ENCODE assay signal across 17 cellular contexts in the genomic region with DNA sequence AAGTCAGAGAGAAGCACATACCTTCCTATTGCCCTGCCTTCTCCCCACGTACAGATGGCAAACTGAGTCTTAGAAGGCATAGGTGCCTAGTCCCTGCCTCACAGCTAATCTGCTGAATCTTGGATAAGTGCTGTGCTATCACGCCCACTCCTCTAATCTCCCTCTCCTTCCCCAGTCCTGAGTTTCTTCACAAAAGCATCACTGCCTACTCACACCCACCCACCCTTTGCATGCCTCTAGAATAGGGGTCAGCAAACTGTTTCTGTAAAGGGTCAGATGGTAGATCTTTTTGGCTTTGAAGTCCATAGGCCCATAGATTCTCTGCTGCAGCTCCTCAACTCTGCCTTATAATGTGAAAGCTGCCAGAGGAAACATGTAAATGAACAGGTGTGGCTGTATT. TPM values are rescaled to one million over a fixed set of nuclear protein-coding genes. Genes with fewer than 3 reads are reported as not detected.
A peak's percentile ranks its signal among the peaks of the same experiment; 100 is the strongest.
DNase-seq lines count a peak whose midpoint lies in the region; ATAC-seq, FAIRE-seq and TF ChIP-seq lines count a peak whose summit lies in the region.
"Had no signal": no experiment of that assay in that cellular context is flagged by ENCODE, and none has a peak within 500 bp of the region (broad histone marks: within the 10 kb centered on the region; RNA-seq: fewer than 3 reads in every experiment).

No MANE protein-coding gene starts in this region.

- H3K36me3 Mint-ChIP-seq in MCF 10A (ENCODE audit: insufficient read depth, unreplicated experiment): peaks cover 6% of the 10 kb centered on the region
- no peaks in the 10 kb centered on the region for H3K36me3 Mint-ChIP-seq in stimulated activated memory B cell treated with anti-CD40 and anti-IgM and Interleukin-4, amounts not matched to agents 10 μg/mL and 1 μg/mL and 100 μg/mL, for 72 hours

- TF ChIP-seq EP300 in K562 (IDR thresholded peaks at IDR 0.05; ENCODE audit: low read length): no peak

- H3K36me3 ChIP-seq in mammary epithelial cell (ENCODE audit: insufficient read depth, low read length) (no peaks in the 10 kb centered on the region), Loucy (ENCODE audit: insufficient read depth, low read length) (no peaks in the 10 kb centered on the region), K562 (ENCODE audit: control insufficient read depth, insufficient read depth, low read length) (no peaks in the 10 kb centered on the region), A673 (ENCODE audit: insufficient read depth, low read length, poor library complexity, severe bottlenecking) (no peaks in the 10 kb centered on the region)
- H3K36me3 ChIP-seq: gastroesophageal sphincter, right atrium auricular region had no signal

- POLR2A ChIA-PET in MCF 10A (lab: Yijun Ruan, JAX) (interaction anchor here (0.9 to 20.3 kb wide), 11 partner anchors 9 to 326 kb away, joined by 3 to 300 read pairs (median 14); a partner anchor contains a TSS), K562 (lab: Yijun Ruan, JAX) (interaction anchor here (0.6 to 2.3 kb wide), 4 partner anchors 9 to 36 kb away, joined by 4 to 6 read pairs (median 5); no protein-coding TSS in a partner anchor), A673 (lab: Charles Lee; ENCODE audit: low non-redundant PET) (interaction anchor here (0.6 kb wide), 1 partner anchor 127 kb away, joined by 9 read pairs; no protein-coding TSS in a partner anchor)

- no peak for TF ChIP-seq CTCF in MCF 10A (IDR thresholded peaks at IDR 0.05; ENCODE audit: unreplicated experiment)
- TF ChIP-seq CTCF in mammary epithelial cell (conservative IDR thresholded peaks at IDR 0.05 in 1 of 2, IDR thresholded peaks at IDR 0.05 in 1 of 2; ENCODE audit: extremely low read depth in 1 of 2, insufficient read depth in 1 of 2, low read depth in 1 of 2, low read length in 2 of 2): no peak
- TF ChIP-seq CTCF in Loucy (conservative IDR thresholded peaks at IDR 0.05; ENCODE audit: low read length): no peak
- no peak for TF ChIP-seq CTCF in K562 (IDR thresholded peaks at IDR 0.05 in 2 of 3, conservative IDR thresholded peaks at IDR 0.05 in 1 of 3; ENCODE audit: insufficient read depth in 2 of 3, low read depth in 1 of 3, low read length in 3 of 3)
- no peak for TF ChIP-seq CTCF in A673 (conservative IDR thresholded peaks at IDR 0.05; ENCODE audit: low read depth, low read length)

- intact Hi-C loops in MCF 10A (cut with micrococcal nuclease): loop anchor here (2.0 kb wide), 2 partner anchors 35 to 65 kb away; no protein-coding TSS in a partner anchor
- intact Hi-C loops in mammary epithelial cell (cut with micrococcal nuclease): no loop called here
- intact Hi-C loops in K562 (cut with micrococcal nuclease): no loop called here
- intact Hi-C loops in A673 (cut with micrococcal nuclease; ENCODE audit: unreplicated experiment): no loop called here

- H3K9me3 ChIP-seq in mammary epithelial cell (replicated peaks; ENCODE audit: insufficient read depth, low read length): no peaks in the 10 kb centered on the region
- H3K9me3 ChIP-seq in Loucy (ENCODE audit: insufficient read depth, low read depth, low read length): no peaks in the 10 kb centered on the region
- no peaks in the 10 kb centered on the region for H3K9me3 ChIP-seq in K562 (replicated peaks; ENCODE audit: control insufficient read depth, insufficient read depth, low read depth, low read length)
- H3K9me3 ChIP-seq in A673 (ENCODE audit: low read depth, low read length, poor library complexity, severe bottlenecking): no peaks in the 10 kb centered on the region
- H3K9me3 ChIP-seq: gastroesophageal sphincter, right atrium auricular region, testis had no signal

- no peak overlapping the region for H2AFZ ChIP-seq in mammary epithelial cell (ENCODE audit: low read depth, low read length)
- no peak overlapping the region for H2AFZ ChIP-seq in Loucy (ENCODE audit: low read length)
- H2AFZ ChIP-seq in K562 (ENCODE audit: low read depth, low read length): peak overlapping the region; percentile 54; the same call in 1 of the 2 replicates

- no peak for DNase-seq in MCF 10A (ENCODE audit: unreplicated experiment)
- no peak for DNase-seq in mammary epithelial cell
- DNase-seq in K562 (ENCODE audit: extremely low read depth in 1 of 4, low spot score in 3 of 4): no peak
- DNase-seq in A673 (ENCODE audit: low spot score): no peak
- no peak for DNase-seq in cerebellar cortex (ENCODE audit: low spot score)
- DNase-seq: DMS79 treated with DMSO at 0.1 percent for 48 hours, NCI-H1436, testis had no signal

- no peak overlapping the region for H3K4me3 ChIP-seq in mammary epithelial cell (replicated peaks in 1 of 3; ENCODE audit: insufficient read depth in 1 of 3, low read depth in 2 of 3, low read length in 3 of 3)
- H3K4me3 ChIP-seq in Loucy (ENCODE audit: low read length, poor library complexity, severe bottlenecking): no peak overlapping the region
- no peak overlapping the region for H3K4me3 ChIP-seq in K562
- H3K4me3 ChIP-seq in A673 (ENCODE audit: low read depth, low read length, poor library complexity, severe bottlenecking): no peak overlapping the region
- H3K4me3 ChIP-seq: gastroesophageal sphincter, lung, right atrium auricular region, testis had no signal

- H3K9ac ChIP-seq in mammary epithelial cell (ENCODE audit: insufficient read depth, low read length) (no peak overlapping the region), Loucy (ENCODE audit: low read depth, low read length, poor library complexity, severe bottlenecking) (peak overlapping the region; percentile 32), K562 (ENCODE audit: insufficient read depth in 1 of 2, low read depth in 2 of 2, low read length in 2 of 2) (no peak overlapping the region)
- H3K9ac ChIP-seq: KMS-11 had no signal

- FAIRE-seq in K562 (lab: Jason Lieb, UNC): no peak

- H3K9me2 ChIP-seq in Loucy (replicated peaks; ENCODE audit: low read depth, low read length): no peaks in the 10 kb centered on the region

- H3K27me3 Mint-ChIP-seq in MCF 10A (ENCODE audit: insufficient read depth, unreplicated experiment): no peaks in the 10 kb centered on the region
- no peaks in the 10 kb centered on the region for H3K27me3 Mint-ChIP-seq in stimulated activated memory B cell treated with anti-CD40 and anti-IgM and Interleukin-4, amounts not matched to agents 10 μg/mL and 1 μg/mL and 100 μg/mL, for 72 hours

- no peak for TF ChIP-seq POLR2A in K562 (conservative IDR thresholded peaks at IDR 0.05)

- no peak overlapping the region for H3K4me2 ChIP-seq in mammary epithelial cell (ENCODE audit: insufficient read depth, low read depth, low read length)
- no peak overlapping the region for H3K4me2 ChIP-seq in Loucy (ENCODE audit: low read depth, low read length, poor library complexity, severe bottlenecking)
- no peak overlapping the region for H3K4me2 ChIP-seq in K562 (ENCODE audit: insufficient read depth, low read length)

- peaks cover 12% of the 10 kb centered on the region; the same call in 1 of the 2 replicates for H3F3A ChIP-seq in Loucy (ENCODE audit: low read depth)

- H3K4me1 ChIP-seq in mammary epithelial cell (ENCODE audit: insufficient read depth, low read length) (peaks cover 44% of the 10 kb centered on the region), Loucy (ENCODE audit: insufficient read depth, low read length, poor library complexity, severe bottlenecking) (peaks cover 48% of the 10 kb centered on the region), K562 (replicated peaks in 1 of 2; ENCODE audit: control insufficient read depth in 2 of 2, insufficient read depth in 2 of 2, low read length in 2 of 2) (peaks cover 22 to 37% of the 10 kb centered on the region in 2 experiments), A673 (ENCODE audit: insufficient read depth, low read length, poor library complexity, severe bottlenecking) (peaks cover 14% of the 10 kb centered on the region)

- no peak overlapping the region for H3K4me3 Mint-ChIP-seq in MCF 10A (ENCODE audit: unreplicated experiment)
- H3K4me3 Mint-ChIP-seq in stimulated activated memory B cell treated with anti-CD40 and anti-IgM and Interleukin-4, amounts not matched to agents 10 μg/mL and 1 μg/mL and 100 μg/mL, for 72 hours: no peak overlapping the region
- H3K4me3 Mint-ChIP-seq: neural crest cell had no signal

- H3K9me3 Mint-ChIP-seq in MCF 10A (ENCODE audit: unreplicated experiment): no peaks in the 10 kb centered on the region
- H3K9me3 Mint-ChIP-seq in stimulated activated memory B cell treated with anti-CD40 and anti-IgM and Interleukin-4, amounts not matched to agents 10 μg/mL and 1 μg/mL and 100 μg/mL, for 72 hours: no peaks in the 10 kb centered on the region
- H3K9me3 Mint-ChIP-seq: neural crest cell had no signal

- BruUV-seq in MCF 10A (replicated peaks; lab: Mats Ljungman, UMichigan): no TSS peak
- BruUV-seq in mammary epithelial cell (replicated peaks; lab: Mats Ljungman, UMichigan): no TSS peak
- BruUV-seq in K562 (replicated peaks; lab: Mats Ljungman, UMichigan): no TSS peak
- no TSS peak for BruUV-seq in A673 (replicated peaks; lab: Mats Ljungman, UMichigan)

- 96% methylated on average over 2 of the region's 2 CpGs for WGBS in mammary epithelial cell (ENCODE audit: low coverage, missing lambda C conversion rate)
- WGBS in K562 (ENCODE audit: insufficient coverage, low coverage, missing lambda C conversion rate): 40% methylated on average over 2 of the region's 2 CpGs

- dilution Hi-C loops in mammary epithelial cell (cut with HindIII; ENCODE audit: low sequenced_read_pairs): no loop called here

- H4K20me1 ChIP-seq in mammary epithelial cell (ENCODE audit: insufficient read depth, low read length) (no peaks in the 10 kb centered on the region), Loucy (ENCODE audit: insufficient read depth, low read length, poor library complexity, severe bottlenecking) (no peaks in the 10 kb centered on the region), K562 (replicated peaks; ENCODE audit: control insufficient read depth, insufficient read depth, low read length) (no peaks in the 10 kb centered on the region)

- CTCF ChIA-PET in MCF 10A (lab: Yijun Ruan, JAX): interaction anchor here (0.6 to 2.7 kb wide), 12 partner anchors 10 to 523 kb away, joined by 3 to 23 read pairs (median 4); a partner anchor contains a TSS
- CTCF ChIA-PET in mammary epithelial cell (lab: Charles Lee; ENCODE audit: low non-redundant PET): no interaction called here
- CTCF ChIA-PET in K562 (lab: Yijun Ruan, JAX; ENCODE audit: low intra/inter-chr PET ratio): no interaction called here
- CTCF ChIA-PET in A673 (lab: Charles Lee): no interaction called here

- no peak for TF ChIP-seq RAD21 in K562 (CRISPR knock-in tag; conservative IDR thresholded peaks at IDR 0.05 in 1 of 2, IDR thresholded peaks at IDR 0.05 in 1 of 2)

- H3K79me2 ChIP-seq in mammary epithelial cell (ENCODE audit: insufficient read depth, low read length) (no peaks in the 10 kb centered on the region), Loucy (ENCODE audit: insufficient read depth, low read length) (no peaks in the 10 kb centered on the region), K562 (ENCODE audit: control insufficient read depth, insufficient read depth, low read length) (no peaks in the 10 kb centered on the region)

- H3K4me1 Mint-ChIP-seq in MCF 10A (ENCODE audit: insufficient read depth, unreplicated experiment): peaks cover 40% of the 10 kb centered on the region
- H3K4me1 Mint-ChIP-seq in stimulated activated memory B cell treated with anti-CD40 and anti-IgM and Interleukin-4, amounts not matched to agents 10 μg/mL and 1 μg/mL and 100 μg/mL, for 72 hours: peaks cover 22% of the 10 kb centered on the region

- H3K27ac ChIP-seq in mammary epithelial cell (ENCODE audit: insufficient read depth, low read depth, low read length) (no peak overlapping the region), K562 (ENCODE audit: extremely low read depth, low read depth, low read length) (no peak overlapping the region), A673 (ENCODE audit: low read depth, low read length, poor library complexity, severe bottlenecking) (no peak overlapping the region)
- H3K27ac ChIP-seq: C4-2B, KMS-11 had no signal

- ATAC-seq in K562 (no peak), GM18511 (IDR thresholded peaks at IDR 0.05; ENCODE audit: unreplicated experiment) (no peak)
- ATAC-seq in stimulated activated memory B cell treated with anti-CD40 and anti-IgM and Interleukin-4, amounts not matched to agents 10 μg/mL and 1 μg/mL and 100 μg/mL, for 72 hours: no peak
- ATAC-seq: gastroesophageal sphincter had no signal

- H3K27me3 ChIP-seq in mammary epithelial cell (ENCODE audit: insufficient read depth, low read length): no peaks in the 10 kb centered on the region
- no peaks in the 10 kb centered on the region for H3K27me3 ChIP-seq in Loucy (ENCODE audit: insufficient read depth, low read length, poor library complexity, severe bottlenecking)
- no peaks in the 10 kb centered on the region for H3K27me3 ChIP-seq in K562 (ENCODE audit: control insufficient read depth in 2 of 2, insufficient read depth in 2 of 2, low read length in 2 of 2)
- no peaks in the 10 kb centered on the region for H3K27me3 ChIP-seq in A673 (replicated peaks; ENCODE audit: insufficient read depth, low read depth, low read length, poor library complexity)
- H3K27me3 ChIP-seq: gastroesophageal sphincter, right atrium auricular region, testis had no signal

- in situ Hi-C loops in mammary epithelial cell (cut with MboI; ENCODE audit: low sequenced_read_pairs in 2 of 2) (no loop called here), K562 (cut with MboI) (no loop called here)

- H3K27ac Mint-ChIP-seq in MCF 10A (ENCODE audit: low read depth, unreplicated experiment): peak overlapping the region; percentile 90
- H3K27ac Mint-ChIP-seq in stimulated activated memory B cell treated with anti-CD40 and anti-IgM and Interleukin-4, amounts not matched to agents 10 μg/mL and 1 μg/mL and 100 μg/mL, for 72 hours: peak overlapping the region; percentile 28

- H3K9me1 ChIP-seq in K562 (ENCODE audit: control insufficient read depth, insufficient read depth, low read length): no peaks in the 10 kb centered on the region

RNA-seq across cellular contexts. Expression of a gene that starts 23.2 kb away (rescaled TPM):
- total RNA-seq in MCF 10A (2022): 104 and 138 TPM in 2 replicates
- 10 to 100 TPM; 41.2 to 49.6 TPM for total RNA-seq in mammary epithelial cell
- 23.5 TPM for polyA plus RNA-seq in mammary epithelial cell
- polyA minus RNA-seq in mammary epithelial cell: 50.6 TPM
- total RNA-seq in K562 (2011; cell fraction: chromatin; rRNA removed; ENCODE audit: low replicate concordance): 12.7 and 26.6 TPM in 2 replicates
- total RNA-seq in K562 (2011; cell fraction: nucleolus; rRNA removed): 12.9 and 14.5 TPM in 2 replicates
- total RNA-seq in K562 (2011; cell fraction: nucleoplasm; rRNA removed): 7.6 and 9.2 TPM in 2 replicates
- 14.5 and 22.8 TPM in 2 replicates for total RNA-seq in K562 (2014; rRNA removed)
- total RNA-seq in K562 (2014; rRNA removed; fragmentation: Illumina TruSeq; extraction: Trizol): 6.9 and 8.3 TPM in 2 replicates
- 13.7 and 14.1 TPM in 2 replicates for total RNA-seq in K562 (2015; rRNA removed; fragmentation: Illumina TruSeq; extraction: Trizol)
- total RNA-seq in K562 (2021): 22.2 and 23.3 TPM in 2 replicates
- 8.8 and 9.4 TPM in 2 replicates for polyA plus RNA-seq in K562 (2011; rRNA removed)
- 7.8 and 14.9 TPM in 2 replicates for polyA plus RNA-seq in K562 (2011; cell fraction: cytosol; rRNA removed)
- 10.6 and 18.6 TPM in 2 replicates for polyA plus RNA-seq in K562 (2011; cell fraction: nucleus; rRNA removed)
- 9.5 and 15.4 TPM in 2 replicates for polyA plus RNA-seq in K562 (2012)
- polyA plus RNA-seq in K562 (2014; fragmentation: Illumina TruSeq; extraction: Trizol): 9.1 and 10.9 TPM in 2 replicates
- under 1 TPM; 0.50 to 0.55 TPM for polyA plus RNA-seq in K562 (2014; fragmentation: Nextera tagmentation; extraction: Ambion mirVana)
- polyA plus RNA-seq in K562 (2014; rRNA removed): 6.0 and 10.8 TPM in 2 replicates
- polyA minus RNA-seq in K562 (2011; rRNA and poly(A)+ RNA removed): 11.5 and 14.4 TPM in 2 replicates
- 13.0 and 13.2 TPM in 2 replicates for polyA minus RNA-seq in K562 (2011; cell fraction: cytosol; rRNA and poly(A)+ RNA removed)
- 9.4 TPM in 2 replicates for polyA minus RNA-seq in K562 (2011; cell fraction: nucleus; rRNA and poly(A)+ RNA removed)
- total RNA-seq in A673 (2021): 15.8 and 18.4 TPM in 2 replicates
